ENCODE assay signal across 23 cellular contexts in the genomic region with DNA sequence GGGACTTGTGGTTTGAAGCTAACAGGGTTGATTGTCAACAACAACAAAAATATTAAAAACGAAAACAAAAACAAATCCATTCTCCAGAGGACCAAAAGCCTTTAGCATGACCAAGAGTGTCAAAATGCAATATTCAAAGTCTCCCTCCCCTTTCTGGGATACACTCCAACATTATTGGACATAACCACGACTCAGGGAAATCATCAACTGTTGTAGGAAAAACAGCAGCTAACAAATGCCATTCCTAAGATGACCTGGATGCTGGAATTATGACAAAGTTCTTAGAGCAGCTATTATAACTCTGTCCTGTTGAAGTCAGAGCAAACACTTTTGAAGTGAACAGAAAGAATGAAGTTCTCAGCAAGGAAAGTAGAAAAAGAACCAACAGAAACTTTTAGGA.
DNase-seq lines count a peak whose midpoint lies in the region; FAIRE-seq and TF ChIP-seq lines count a peak whose summit lies in the region.
"Had no signal": no experiment of that assay in that cellular context is flagged by ENCODE, and none has a peak within 500 bp of the region (broad histone marks: within the 10 kb centered on the region; RNA-seq: fewer than 3 reads in every experiment).

No MANE protein-coding gene starts in this region.

- no peaks in the 10 kb centered on the region for H3K9me3 ChIP-seq in endothelial cell of umbilical vein (replicated peaks; ENCODE audit: control insufficient read depth, insufficient read depth, low read length)
- H3K9me3 ChIP-seq: colonic mucosa, HAP-1, psoas muscle had no signal

- no peak overlapping the region for H3K9ac ChIP-seq in endothelial cell of umbilical vein (replicated peaks; ENCODE audit: extremely low read depth, insufficient read depth, low read length)

- no peak for FAIRE-seq in endothelial cell of umbilical vein (lab: Jason Lieb, UNC)

- no peaks in the 10 kb centered on the region for H3K79me2 ChIP-seq in endothelial cell of umbilical vein (ENCODE audit: control insufficient read depth, insufficient read depth, low read length)

- TF ChIP-seq POLR2A in endothelial cell of umbilical vein (IDR thresholded peaks at IDR 0.05; ENCODE audit: low read depth, low read length), result no peak

- dilution Hi-C loops in endothelial cell of umbilical vein (cut with MboI; ENCODE audit: extremely low pct_ligation_motif_present, low sequenced_read_pairs), result no loop called here

- no peaks in the 10 kb centered on the region for H4K20me1 ChIP-seq in endothelial cell of umbilical vein (replicated peaks; ENCODE audit: control insufficient read depth, extremely low read depth, insufficient read depth, low read length)

- no peak overlapping the region for H3K4me3 ChIP-seq in endothelial cell of umbilical vein (replicated peaks in 1 of 3; ENCODE audit: insufficient read depth in 1 of 3, low read depth in 1 of 3, low read length in 3 of 3)
- H3K4me3 ChIP-seq: colonic mucosa, HAP-1, psoas muscle, SK-N-MC had no signal

- no peak for TF ChIP-seq CTCF in endothelial cell of umbilical vein (IDR thresholded peaks at IDR 0.05; ENCODE audit: extremely low read depth in 1 of 2, insufficient read depth in 1 of 2, low read depth in 1 of 2, low read length in 2 of 2)
- no peak for TF ChIP-seq CTCF in GM13977 (IDR thresholded peaks at IDR 0.05; ENCODE audit: extremely low read depth, insufficient read depth, missing control alignments)

- no peak overlapping the region for H3K27ac ChIP-seq in endothelial cell of umbilical vein (ENCODE audit: insufficient read depth, low read depth, low read length)
- H3K27ac ChIP-seq: colonic mucosa, psoas muscle, SK-N-MC had no signal

- no TSS peak for BruUV-seq in endothelial cell of umbilical vein (replicated peaks; lab: Mats Ljungman, UMichigan)

- no peaks in the 10 kb centered on the region for H3K9me1 ChIP-seq in endothelial cell of umbilical vein (replicated peaks; ENCODE audit: control insufficient read depth, extremely low read depth, insufficient read depth, low read length)

- in situ Hi-C loops in GM13977 (cut with MboI; ENCODE audit: low pct_unique_long_range_greater_than_20kb, low sequenced_read_pairs, unreplicated experiment), result no loop called here

- CTCF ChIA-PET in endothelial cell of umbilical vein (lab: Charles Lee), result no interaction called here

- no peaks in the 10 kb centered on the region for H3K36me3 ChIP-seq in endothelial cell of umbilical vein (ENCODE audit: control insufficient read depth in 2 of 2, extremely low read depth in 1 of 2, insufficient read depth in 2 of 2, low read length in 2 of 2)
- H3K36me3 ChIP-seq: colonic mucosa, HAP-1 had no signal

- intact Hi-C loops in endothelial cell of umbilical vein (cut with micrococcal nuclease), result no loop called here

- DNase-seq in EL, result peak; percentile 47
- peak; percentile 30 for DNase-seq in NCI-H226
- DNase-seq in endothelial cell of umbilical vein (ENCODE audit: low read depth, low spot score), result peak; percentile 30
- peak; percentile 55 for DNase-seq in renal cortical epithelial cell (ENCODE audit: low read depth)
- DNase-seq in activated naive CD4-positive, alpha-beta T cell treated with anti-CD3 and anti-CD28 coated beads, Interleukin-2, amount 50 U/mL, for 16 hours, result no peak
- no peak for DNase-seq in GM13977 (ENCODE audit: low spot score)
- no peak for DNase-seq in NCI-H774 (lab: John Stamatoyannopoulos, UW)
- DNase-seq: activated CD4-positive, alpha-beta memory T cell treated with anti-CD3 and anti-CD28 coated beads for 36 hours; activated naive CD8-positive, alpha-beta T cell treated with anti-CD3 and anti-CD28 coated beads, Interleukin-2, amount 10 ng/mL, durations not matched to agents 7 days and 5 days; activated T-cell treated with anti-CD3 and anti-CD28 coated beads, Interleukin-2, amount 50 U/mL, for 72 hours; CD4-positive, alpha-beta memory T cell; colonic mucosa; DMS79 treated with DMSO at 0.1 percent for 48 hours; erythroblast; MM.1S; naive B cell; NCI-H187 treated with DMSO at 0.1 percent for 48 hours; NCI-H510A treated with DMSO at 0.1 percent for 48 hours; psoas muscle; stimulated activated CD4-positive, alpha-beta T cell treated with anti-CD3 and anti-CD28 coated beads, Interleukin-15, amount 100 ng/mL, for 24 hours; stimulated activated naive CD8-positive, alpha-beta T cell treated with anti-CD3 and anti-CD28 coated beads, Interleukin-15, amount 100 ng/mL, for 72 hours had no signal

- no peaks in the 10 kb centered on the region for H3K27me3 ChIP-seq in endothelial cell of umbilical vein (ENCODE audit: control insufficient read depth in 2 of 2, insufficient read depth in 2 of 2, low read length in 2 of 2)
- H3K27me3 ChIP-seq: colonic mucosa had no signal

- no peak overlapping the region for H3K4me2 ChIP-seq in endothelial cell of umbilical vein (ENCODE audit: insufficient read depth, low read length)

- POLR2A ChIA-PET in endothelial cell of umbilical vein (lab: Charles Lee), result no interaction called here

- H3K4me1 ChIP-seq in endothelial cell of umbilical vein (ENCODE audit: control insufficient read depth, extremely low read depth, insufficient read depth, low read length), result no peaks in the 10 kb centered on the region
- H3K4me1 ChIP-seq: colonic mucosa, HAP-1, psoas muscle had no signal

- H2AFZ ChIP-seq in endothelial cell of umbilical vein (ENCODE audit: low read depth, low read length), result no peak overlapping the region

TF ChIP-seq in endothelial cell of umbilical vein, 7 proteins besides CTCF, POLR2A, EP300 and RAD21:
- TF ChIP-seq POLR2AphosphoS5 (IDR thresholded peaks at IDR 0.05; ENCODE audit: insufficient read depth, low read depth, low read length), result no peak
- no peak for TF ChIP-seq JUN (IDR thresholded peaks at IDR 0.05; ENCODE audit: borderline replicate concordance, insufficient read depth, insufficient read length, low read depth)
- TF ChIP-seq, protein P1, sequence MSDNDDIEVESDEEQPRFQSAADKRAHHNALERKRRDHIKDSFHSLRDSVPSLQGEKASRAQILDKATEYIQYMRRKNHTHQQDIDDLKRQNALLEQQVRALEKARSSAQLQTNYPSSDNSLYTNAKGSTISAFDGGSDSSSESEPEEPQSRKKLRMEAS (IDR thresholded peaks at IDR 0.05; ENCODE audit: insufficient read depth, insufficient read length), result no peak
- no peak for TF ChIP-seq FOS (IDR thresholded peaks at IDR 0.05; ENCODE audit: borderline replicate concordance, insufficient read depth, low read length)
- no peak for TF ChIP-seq EZH2 (IDR thresholded peaks at IDR 0.05; ENCODE audit: borderline replicate concordance, low read depth, low read length, severe bottlenecking)
- no peak for TF ChIP-seq GATA2 (IDR thresholded peaks at IDR 0.05; ENCODE audit: insufficient read depth, insufficient read length, low read depth, low read length)
- no peak for TF ChIP-seq MYC (IDR thresholded peaks at IDR 0.05; ENCODE audit: low read depth, low read length)

Comparison
In these comparisons a context has a peak if more than half of its experiments do, and no peak if none do; other contexts are left out.
1. DNase-seq: peak in EL (single experiment), NCI-H226 (single experiment), endothelial cell of umbilical vein (single experiment) and renal cortical epithelial cell (single experiment); none in activated naive CD4-positive, alpha-beta T cell treated with anti-CD3 and anti-CD28 coated beads, Interleukin-2, amount 50 U/mL, for 16 hours (single experiment), GM13977 (single experiment) and NCI-H774 (single experiment).